ENCODE assay signal across 28 cellular contexts in the genomic region with DNA sequence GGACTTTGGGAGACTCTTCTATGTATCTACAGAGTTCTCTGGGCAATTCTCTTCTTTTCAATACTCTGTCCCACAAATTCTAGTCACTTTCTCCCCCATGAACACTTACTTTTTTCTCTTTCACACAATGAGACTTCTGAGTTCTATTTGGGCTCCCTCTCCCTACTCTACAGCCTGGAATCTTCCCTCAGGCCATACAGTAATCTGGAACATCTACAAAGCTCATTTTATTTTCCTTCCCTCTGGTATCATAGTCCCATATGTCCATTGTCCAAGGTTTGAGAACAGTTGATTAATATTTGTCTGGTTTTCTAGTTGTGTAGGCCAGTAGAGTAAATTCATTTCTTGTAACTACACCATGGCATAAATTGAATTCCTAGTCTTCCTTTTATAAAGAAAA.
A peak's percentile ranks its signal among the peaks of the same experiment; 100 is the strongest.
DNase-seq lines count a peak whose midpoint lies in the region; ATAC-seq, FAIRE-seq and TF ChIP-seq lines count a peak whose summit lies in the region.
"Had no signal": no experiment of that assay in that cellular context is flagged by ENCODE, and none has a peak within 500 bp of the region (broad histone marks: within the 10 kb centered on the region; RNA-seq: fewer than 3 reads in every experiment).

No MANE protein-coding gene starts in this region.

- peaks cover 18% of the 10 kb centered on the region for H3K9me3 Mint-ChIP-seq in MCF 10A (ENCODE audit: unreplicated experiment)

- H3K27ac Mint-ChIP-seq in MCF 10A (ENCODE audit: low read depth, unreplicated experiment) = peak overlapping the region; percentile 5
- H3K27ac Mint-ChIP-seq: CD14-positive monocyte; CD4-positive, alpha-beta memory T cell; CD4-positive, CD25-positive, alpha-beta regulatory T cell; CD8-positive, alpha-beta memory T cell had no signal

- no peaks in the 10 kb centered on the region for H3K4me1 Mint-ChIP-seq in MCF 10A (ENCODE audit: insufficient read depth, unreplicated experiment)
- H3K4me1 Mint-ChIP-seq: CD14-positive monocyte; CD4-positive, alpha-beta memory T cell; CD4-positive, CD25-positive, alpha-beta regulatory T cell; CD8-positive, alpha-beta memory T cell had no signal

- H3K4me3 ChIP-seq in breast epithelium = no peak overlapping the region
- no peak overlapping the region for H3K4me3 ChIP-seq in SK-N-MC
- H3K4me3 ChIP-seq: BLaER1, GM12878 had no signal

- no peaks in the 10 kb centered on the region for H3K4me1 ChIP-seq in breast epithelium
- H3K4me1 ChIP-seq: BE2C, BLaER1 had no signal

- no peak overlapping the region for H3K9ac ChIP-seq in SK-N-MC (ENCODE audit: insufficient read length)
- H3K9ac ChIP-seq: BLaER1 had no signal

- CTCF ChIA-PET in MCF 10A (lab: Yijun Ruan, JAX) = interaction anchor here (0.6 to 1.9 kb wide), 5 partner anchors 9 to 68 kb away, joined by 3 to 6 read pairs (median 3); no protein-coding TSS in a partner anchor

- TF ChIP-seq CTCF in MCF 10A (IDR thresholded peaks at IDR 0.05; ENCODE audit: unreplicated experiment) (no peak), breast epithelium (IDR thresholded peaks at IDR 0.05) (no peak)

- TF ChIP-seq POLR2A in breast epithelium (IDR thresholded peaks at IDR 0.05) = no peak

- no peak overlapping the region for H3K27ac ChIP-seq in breast epithelium
- H3K27ac ChIP-seq in SK-N-MC = peak overlapping the region; percentile 32; the same call in 1 of the 2 replicates
- H3K27ac ChIP-seq: BLaER1 had no signal

- POLR2A ChIA-PET in MCF 10A (lab: Yijun Ruan, JAX) = interaction anchor here (1.2 kb wide), 1 partner anchor 32 kb away, joined by 3 read pairs; no protein-coding TSS in a partner anchor

- peaks cover 0 to 5% of the 10 kb centered on the region in 2 donors for H3K9me3 ChIP-seq in breast epithelium
- no peaks in the 10 kb centered on the region for H3K9me3 ChIP-seq in SK-N-MC (ENCODE audit: low read depth, low read length)
- H3K9me3 ChIP-seq: BE2C, BLaER1 had no signal

- no peaks in the 10 kb centered on the region for H3K27me3 Mint-ChIP-seq in MCF 10A (ENCODE audit: insufficient read depth, unreplicated experiment)
- H3K27me3 Mint-ChIP-seq: CD4-positive, alpha-beta memory T cell; CD4-positive, CD25-positive, alpha-beta regulatory T cell; CD8-positive, alpha-beta memory T cell had no signal

- BruUV-seq in MCF 10A (replicated peaks; lab: Mats Ljungman, UMichigan) = no TSS peak

- no peaks in the 10 kb centered on the region for H3K27me3 ChIP-seq in breast epithelium
- H3K27me3 ChIP-seq: BE2C, BLaER1 had no signal

- no peaks in the 10 kb centered on the region for H3K36me3 Mint-ChIP-seq in MCF 10A (ENCODE audit: insufficient read depth, unreplicated experiment)
- H3K36me3 Mint-ChIP-seq: CD14-positive monocyte; CD4-positive, alpha-beta memory T cell; CD4-positive, CD25-positive, alpha-beta regulatory T cell; CD8-positive, alpha-beta memory T cell had no signal

- no peak overlapping the region for H3K4me3 Mint-ChIP-seq in MCF 10A (ENCODE audit: unreplicated experiment)
- H3K4me3 Mint-ChIP-seq: CD14-positive monocyte; CD4-positive, alpha-beta memory T cell; CD4-positive, CD25-positive, alpha-beta regulatory T cell; CD8-positive, alpha-beta memory T cell had no signal

- DNase-seq in MCF 10A (ENCODE audit: unreplicated experiment) (no peak), breast epithelium (ENCODE audit: low spot score in 2 of 2) (no peak), SK-N-MC (ENCODE audit: low read depth, low spot score) (peak; percentile 12), foreskin melanocyte (peak; percentile 1), T-helper 9 cell (no peak), HTR-8/SVneo (ENCODE audit: insufficient read length, low spot score) (no peak), Right ventricle myocardium inferior (ENCODE audit: missing footprints) (no peak)
- DNase-seq: 8988T; ACHN; BE2C; C1 segment of cervical spinal cord; CD4-positive, alpha-beta memory T cell; CD4-positive, CD25-positive, alpha-beta regulatory T cell; CD8-positive, alpha-beta memory T cell; COR-L47; DMS 273 treated with DMSO at 0.1 percent for 48 hours; DMS153; DMS53; DMS79; DND-41; EL; GDM1 had no signal

- no peak for ATAC-seq in Right ventricle myocardium inferior
- ATAC-seq: GM12878 had no signal

- H3K36me3 ChIP-seq in breast epithelium (no peaks in the 10 kb centered on the region), SK-N-MC (ENCODE audit: insufficient read depth, low read length) (no peaks in the 10 kb centered on the region)
- H3K36me3 ChIP-seq: BE2C, BLaER1 had no signal

- intact Hi-C loops in MCF 10A (cut with micrococcal nuclease) (no loop called here), breast epithelium (cut with DNase I; ENCODE audit: low total_unique reads) (loop anchor here (5.0 kb wide), 1 partner anchor 1005 kb away; no protein-coding TSS in a partner anchor), Right ventricle myocardium inferior (cut with DNase I) (no loop called here)

- FAIRE-seq in HTR-8/SVneo (lab: Jason Lieb, UNC) = no peak
- FAIRE-seq: A204.1, GM12878, GM12892, GM18507 had no signal

Comparison
In these comparisons a context has a peak if more than half of its experiments do, and no peak if none do; other contexts are left out.
1. DNase-seq: peak in SK-N-MC (single experiment) and foreskin melanocyte (single experiment); none in MCF 10A (single experiment), breast epithelium (0 of 2), T-helper 9 cell (single experiment), HTR-8/SVneo (single experiment) and Right ventricle myocardium inferior (single experiment).